8 cellular contexts compared by ENCODE assay signal in the genomic region with DNA sequence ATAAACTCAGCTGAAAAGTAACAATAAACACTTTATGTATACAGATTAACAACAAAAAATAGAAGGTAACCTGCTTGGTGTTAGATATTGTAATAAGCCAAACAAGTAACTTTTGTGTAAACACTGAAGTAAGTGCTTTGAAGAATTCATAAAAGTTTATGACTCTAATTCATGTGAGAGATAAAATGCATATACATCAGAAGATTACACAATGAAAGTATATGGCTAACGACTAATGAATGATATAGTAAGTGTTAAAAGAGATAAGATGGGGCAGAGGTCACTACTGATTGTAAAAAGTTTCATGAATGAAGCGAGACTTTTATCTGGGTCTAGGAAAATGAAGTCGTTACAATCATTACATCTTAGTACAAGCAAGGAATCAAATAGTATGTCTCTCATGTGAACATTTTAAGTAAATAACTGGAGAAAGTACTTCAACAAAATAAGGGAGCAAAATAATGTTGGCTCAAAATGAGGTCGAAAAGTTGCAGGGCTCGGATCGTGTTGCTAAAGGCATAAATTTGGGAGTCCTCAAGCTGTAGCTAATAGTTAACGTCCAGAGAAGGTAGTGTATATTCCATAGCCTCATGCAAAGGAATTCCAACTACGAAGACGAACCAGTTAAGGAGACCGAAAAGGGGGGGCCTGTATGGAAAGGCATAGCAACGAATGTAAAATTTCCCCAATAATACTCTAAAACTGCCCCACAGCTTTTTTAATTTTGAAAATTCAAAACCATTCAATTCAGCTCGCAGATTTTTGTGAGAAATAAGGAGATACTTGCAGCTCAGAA. TPM values are rescaled to one million over a fixed set of nuclear protein-coding genes. Genes with fewer than 3 reads are reported as not detected.
DNase-seq lines count a peak whose midpoint lies in the region; ATAC-seq and TF ChIP-seq lines count a peak whose summit lies in the region.

No MANE protein-coding gene starts in this region.

- ATAC-seq in HG03097 (IDR thresholded peaks at IDR 0.05; ENCODE audit: low FRiP score, unreplicated experiment) = no peak

- POLR2A ChIA-PET in AG04450 (lab: Yijun Ruan, JAX) = no interaction called here
- POLR2A ChIA-PET in MCF 10A (lab: Yijun Ruan, JAX) = interaction anchor here (0.8 to 1.2 kb wide), 6 partner anchors 10 to 715 kb away, joined by 3 to 4 read pairs (median 3); a partner anchor contains a TSS

- WGBS in urinary bladder = 8% methylated on average over 12 of the region's 12 CpGs

- peak overlapping the region; percentile 82 for H3K4me3 ChIP-seq in AG04450 (ENCODE audit: low read depth, low read length)
- H3K4me3 ChIP-seq in HUES6 (ENCODE audit: low read depth, low read length) = peak overlapping the region; percentile 98
- H3K4me3 ChIP-seq in urinary bladder (ENCODE audit: low read depth, low read length) = peak overlapping the region; percentile 83

- H3K9me3 ChIP-seq in AG04450 (ENCODE audit: control insufficient read depth, insufficient read depth, low read length) = no peaks in the 10 kb centered on the region
- H3K9me3 ChIP-seq in HUES6 (ENCODE audit: control insufficient read depth, insufficient read depth, low read depth, low read length) = no peaks in the 10 kb centered on the region

- intact Hi-C loops in MCF 10A (cut with micrococcal nuclease) = no loop called here

- no peaks in the 10 kb centered on the region for H3K27me3 ChIP-seq in AG04450 (ENCODE audit: control insufficient read depth, insufficient read depth, low read length)
- no peaks in the 10 kb centered on the region for H3K27me3 ChIP-seq in HUES6 (ENCODE audit: control insufficient read depth, insufficient read depth, low read length)

- H3K27ac Mint-ChIP-seq in MCF 10A (ENCODE audit: low read depth, unreplicated experiment) = peak overlapping the region; percentile 96

- TF ChIP-seq CTCF in AG04450 (IDR thresholded peaks at IDR 0.05; ENCODE audit: low read depth, low read length) (no peak), MCF 10A (IDR thresholded peaks at IDR 0.05; ENCODE audit: unreplicated experiment) (no peak)

- H3K4me3 Mint-ChIP-seq in MCF 10A (ENCODE audit: unreplicated experiment) = peak overlapping the region; percentile 98

- CTCF ChIA-PET in AG04450 (lab: Charles Lee) (interaction anchor here (0.6 to 1.4 kb wide), 3 partner anchors 10 to 1134 kb away, joined by 3 to 9 read pairs (median 4); no protein-coding TSS in a partner anchor), MCF 10A (lab: Yijun Ruan, JAX) (interaction anchor here (0.5 to 1.9 kb wide), 7 partner anchors 12 to 1134 kb away, joined by 3 to 4 read pairs (median 4); no protein-coding TSS in a partner anchor)

- peaks cover 8% of the 10 kb centered on the region for H3K36me3 Mint-ChIP-seq in MCF 10A (ENCODE audit: insufficient read depth, unreplicated experiment)

- TSS peak; percentile 54 for BruUV-seq in MCF 10A (replicated peaks; lab: Mats Ljungman, UMichigan)

- peaks cover 19% of the 10 kb centered on the region for H3K4me1 Mint-ChIP-seq in MCF 10A (ENCODE audit: insufficient read depth, unreplicated experiment)

- H3K27ac ChIP-seq in AG04450 (ENCODE audit: low read depth, low read length) (no peak overlapping the region), HUES6 (ENCODE audit: low read depth, low read length) (peak overlapping the region; percentile 98; the same call in 1 of the 2 replicates), urinary bladder (ENCODE audit: low read depth) (peak overlapping the region; percentile 92)

- H3K27me3 Mint-ChIP-seq in MCF 10A (ENCODE audit: insufficient read depth, unreplicated experiment) = no peaks in the 10 kb centered on the region

- H3K4me1 ChIP-seq in HUES6 (ENCODE audit: control insufficient read depth, insufficient read depth, low read length) = peaks cover 12% of the 10 kb centered on the region
- H3K4me1 ChIP-seq in urinary bladder (ENCODE audit: insufficient read depth) = no peaks in the 10 kb centered on the region

- no peak for DNase-seq in AG04450 (ENCODE audit: low read depth, low spot score)
- no peak for DNase-seq in MCF 10A (ENCODE audit: unreplicated experiment)
- DNase-seq in medulla oblongata (ENCODE audit: extremely low spot score) = peak; percentile 14
- no peak for DNase-seq in dedifferentiated amniotic fluid mesenchymal stem cell (ENCODE audit: extremely low spot score)
- DNase-seq in NCI-H446 treated with DMSO at 0.1 percent for 48 hours (lab: John Stamatoyannopoulos, UW) = no peak

- peak overlapping the region; percentile 99 for H3K9ac ChIP-seq in HUES6 (ENCODE audit: low read length)

- H3K9me3 Mint-ChIP-seq in MCF 10A (ENCODE audit: unreplicated experiment) = no peaks in the 10 kb centered on the region

- H3K36me3 ChIP-seq in HUES6 (ENCODE audit: control insufficient read depth, insufficient read depth, low read length) (peaks cover 9% of the 10 kb centered on the region), urinary bladder (ENCODE audit: insufficient read depth) (no peaks in the 10 kb centered on the region)

RNA-seq across cellular contexts. Expression of a gene that starts 1.0 kb away (rescaled TPM):
- 35.9 and 52.8 TPM in 2 replicates for polyA plus RNA-seq in AG04450 (2011; rRNA removed)
- 4.6 and 8.8 TPM in 2 replicates for polyA minus RNA-seq in AG04450 (2011; rRNA and poly(A)+ RNA removed)
- 54.0 and 81.1 TPM in 2 replicates for total RNA-seq in MCF 10A (2022)
- total RNA-seq in urinary bladder = 80.7 TPM
- polyA plus RNA-seq in urinary bladder = 103 TPM
